1 cellular context compared by ENCODE assay signal in the genomic region with DNA sequence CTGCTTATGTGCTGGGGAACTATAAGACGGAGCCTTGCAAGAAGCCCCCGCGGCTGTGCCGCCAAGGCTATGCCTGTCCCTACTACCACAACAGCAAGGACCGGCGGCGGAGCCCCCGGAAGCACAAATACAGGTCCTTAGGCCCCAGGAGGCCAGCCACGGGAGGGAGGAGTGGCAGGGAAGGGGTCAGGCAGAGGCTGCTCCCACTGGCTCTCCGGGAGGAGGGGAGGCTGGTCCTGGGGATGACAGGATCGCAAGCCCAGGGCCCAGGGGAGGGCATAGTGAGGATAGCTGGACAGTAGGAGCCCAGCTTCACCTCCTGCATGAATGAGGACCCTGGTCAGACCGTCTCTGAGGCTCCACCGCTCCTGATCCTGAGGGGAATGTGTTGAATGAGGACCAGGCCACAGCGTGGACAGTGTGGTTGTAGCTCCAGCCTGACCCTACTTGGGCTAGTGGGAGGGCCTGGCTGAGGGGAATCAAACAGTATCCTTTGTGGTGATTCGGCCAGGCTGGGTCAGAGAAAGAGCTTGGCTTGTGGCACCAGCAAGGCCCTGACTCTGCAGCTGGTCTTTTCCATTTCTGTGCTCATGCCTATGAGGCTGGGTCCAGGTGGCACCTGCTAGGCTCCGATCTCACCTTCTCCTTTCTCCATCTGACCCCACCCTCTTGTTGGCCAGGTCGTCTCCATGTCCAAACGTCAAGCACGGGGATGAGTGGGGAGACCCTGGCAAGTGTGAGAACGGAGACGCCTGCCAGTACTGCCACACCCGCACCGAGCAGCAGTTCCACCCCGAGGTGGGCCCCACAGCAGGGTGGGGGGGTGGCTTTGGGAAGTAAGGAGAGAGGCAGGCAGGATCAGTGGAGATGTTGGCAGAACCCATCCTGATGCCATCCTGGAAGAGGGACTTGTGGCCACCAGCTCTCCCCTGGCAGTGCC.
TF ChIP-seq lines count a peak whose summit lies in the region.

No MANE protein-coding gene starts in this region.

TF ChIP-seq in HepG2, 621 proteins besides CTCF, POLR2A, EP300 and RAD21:
- TF ChIP-seq ATF5 (CRISPR knock-in tag; IDR thresholded peaks at IDR 0.05; ENCODE audit: low read depth), result no peak
- TF ChIP-seq NFE2L2 (IDR thresholded peaks at IDR 0.05; ENCODE audit: low read length), result no peak
- peak; percentile 38 for TF ChIP-seq AGO2 (optimal IDR thresholded peaks at IDR 0.05; ENCODE audit: low read depth, low read length)
- TF ChIP-seq ZNF749 (CRISPR knock-in tag; IDR thresholded peaks at IDR 0.05; ENCODE audit: borderline replicate concordance), result no peak
- TF ChIP-seq, protein P1, sequence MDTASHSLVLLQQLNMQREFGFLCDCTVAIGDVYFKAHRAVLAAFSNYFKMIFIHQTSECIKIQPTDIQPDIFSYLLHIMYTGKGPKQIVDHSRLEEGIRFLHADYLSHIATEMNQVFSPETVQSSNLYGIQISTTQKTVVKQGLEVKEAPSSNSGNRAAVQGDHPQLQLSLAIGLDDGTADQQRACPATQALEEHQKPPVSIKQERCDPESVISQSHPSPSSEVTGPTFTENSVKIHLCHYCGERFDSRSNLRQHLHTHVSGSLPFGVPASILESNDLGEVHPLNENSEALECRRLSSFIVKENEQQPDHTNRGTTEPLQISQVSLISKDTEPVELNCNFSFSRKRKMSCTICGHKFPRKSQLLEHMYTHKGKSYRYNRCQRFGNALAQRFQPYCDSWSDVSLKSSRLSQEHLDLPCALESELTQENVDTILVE (CRISPR knock-in tag; IDR thresholded peaks at IDR 0.05), result no peak
- TF ChIP-seq ZNF503 (CRISPR knock-in tag; IDR thresholded peaks at IDR 0.05), result no peak
- TF ChIP-seq ZNF605 (CRISPR knock-in tag; IDR thresholded peaks at IDR 0.05), result no peak
- no peak for TF ChIP-seq ZNF614 (CRISPR knock-in tag; IDR thresholded peaks at IDR 0.05; ENCODE audit: borderline replicate concordance)
- no peak for TF ChIP-seq ZFP36 (IDR thresholded peaks at IDR 0.05; ENCODE audit: borderline replicate concordance, low read depth, low read length, partially characterized antibody)
- TF ChIP-seq NR2F6 (IDR thresholded peaks at IDR 0.05), result no peak
- no peak for TF ChIP-seq NR2F6 (CRISPR knock-in tag; IDR thresholded peaks at IDR 0.05)
- no peak for TF ChIP-seq EHMT2 (IDR thresholded peaks at IDR 0.05; ENCODE audit: borderline replicate concordance, low read depth, low read length)
- no peak for TF ChIP-seq NFYB (CRISPR knock-in tag; IDR thresholded peaks at IDR 0.05)
- TF ChIP-seq, protein P2, sequence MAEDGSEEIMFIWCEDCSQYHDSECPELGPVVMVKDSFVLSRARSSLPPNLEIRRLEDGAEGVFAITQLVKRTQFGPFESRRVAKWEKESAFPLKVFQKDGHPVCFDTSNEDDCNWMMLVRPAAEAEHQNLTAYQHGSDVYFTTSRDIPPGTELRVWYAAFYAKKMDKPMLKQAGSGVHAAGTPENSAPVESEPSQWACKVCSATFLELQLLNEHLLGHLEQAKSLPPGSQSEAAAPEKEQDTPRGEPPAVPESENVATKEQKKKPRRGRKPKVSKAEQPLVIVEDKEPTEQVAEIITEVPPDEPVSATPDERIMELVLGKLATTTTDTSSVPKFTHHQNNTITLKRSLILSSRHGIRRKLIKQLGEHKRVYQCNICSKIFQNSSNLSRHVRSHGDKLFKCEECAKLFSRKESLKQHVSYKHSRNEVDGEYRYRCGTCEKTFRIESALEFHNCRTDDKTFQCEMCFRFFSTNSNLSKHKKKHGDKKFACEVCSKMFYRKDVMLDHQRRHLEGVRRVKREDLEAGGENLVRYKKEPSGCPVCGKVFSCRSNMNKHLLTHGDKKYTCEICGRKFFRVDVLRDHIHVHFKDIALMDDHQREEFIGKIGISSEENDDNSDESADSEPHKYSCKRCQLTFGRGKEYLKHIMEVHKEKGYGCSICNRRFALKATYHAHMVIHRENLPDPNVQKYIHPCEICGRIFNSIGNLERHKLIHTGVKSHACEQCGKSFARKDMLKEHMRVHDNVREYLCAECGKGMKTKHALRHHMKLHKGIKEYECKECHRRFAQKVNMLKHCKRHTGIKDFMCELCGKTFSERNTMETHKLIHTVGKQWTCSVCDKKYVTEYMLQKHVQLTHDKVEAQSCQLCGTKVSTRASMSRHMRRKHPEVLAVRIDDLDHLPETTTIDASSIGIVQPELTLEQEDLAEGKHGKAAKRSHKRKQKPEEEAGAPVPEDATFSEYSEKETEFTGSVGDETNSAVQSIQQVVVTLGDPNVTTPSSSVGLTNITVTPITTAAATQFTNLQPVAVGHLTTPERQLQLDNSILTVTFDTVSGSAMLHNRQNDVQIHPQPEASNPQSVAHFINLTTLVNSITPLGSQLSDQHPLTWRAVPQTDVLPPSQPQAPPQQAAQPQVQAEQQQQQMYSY (CRISPR knock-in tag; IDR thresholded peaks at IDR 0.05), result no peak
- TF ChIP-seq ZNF629 (CRISPR knock-in tag; conservative IDR thresholded peaks at IDR 0.05), result no peak
- TF ChIP-seq, protein P3, sequence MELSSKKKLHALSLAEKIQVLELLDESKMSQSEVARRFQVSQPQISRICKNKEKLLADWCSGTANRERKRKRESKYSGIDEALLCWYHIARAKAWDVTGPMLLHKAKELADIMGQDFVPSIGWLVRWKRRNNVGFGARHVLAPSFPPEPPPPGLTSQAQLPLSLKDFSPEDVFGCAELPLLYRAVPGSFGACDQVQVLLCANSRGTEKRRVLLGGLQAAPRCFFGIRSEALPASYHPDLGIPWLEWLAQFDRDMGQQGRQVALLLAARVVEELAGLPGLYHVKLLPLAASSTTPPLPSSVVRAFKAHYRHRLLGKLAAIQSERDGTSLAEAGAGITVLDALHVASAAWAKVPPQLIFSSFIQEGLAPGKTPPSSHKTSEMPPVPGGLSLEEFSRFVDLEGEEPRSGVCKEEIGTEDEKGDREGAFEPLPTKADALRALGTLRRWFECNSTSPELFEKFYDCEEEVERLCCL (CRISPR knock-in tag; IDR thresholded peaks at IDR 0.05; ENCODE audit: borderline replicate concordance), result no peak
- TF ChIP-seq, protein P4, sequence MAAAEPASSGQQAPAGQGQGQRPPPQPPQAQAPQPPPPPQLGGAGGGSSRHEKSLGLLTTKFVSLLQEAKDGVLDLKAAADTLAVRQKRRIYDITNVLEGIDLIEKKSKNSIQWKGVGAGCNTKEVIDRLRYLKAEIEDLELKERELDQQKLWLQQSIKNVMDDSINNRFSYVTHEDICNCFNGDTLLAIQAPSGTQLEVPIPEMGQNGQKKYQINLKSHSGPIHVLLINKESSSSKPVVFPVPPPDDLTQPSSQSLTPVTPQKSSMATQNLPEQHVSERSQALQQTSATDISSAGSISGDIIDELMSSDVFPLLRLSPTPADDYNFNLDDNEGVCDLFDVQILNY (CRISPR knock-in tag; conservative IDR thresholded peaks at IDR 0.05), result no peak
- peak; percentile 66 for TF ChIP-seq RBM22 (optimal IDR thresholded peaks at IDR 0.05; ENCODE audit: low read length)
- no peak for TF ChIP-seq NCOR1 (IDR thresholded peaks at IDR 0.05; ENCODE audit: borderline replicate concordance, low read length)
- no peak for TF ChIP-seq GPN1 (CRISPR knock-in tag; IDR thresholded peaks at IDR 0.05; ENCODE audit: borderline replicate concordance)
- 0 out of 2 replicates have a peak, but pooled peaks have one; percentile 32 for TF ChIP-seq AKAP8 (CRISPR knock-in tag; IDR thresholded peaks at IDR 0.05)
